Comparison of ENCODE assay signal across 20 cellular contexts in genomic region chr11:27373392-27373791, GRCh38.
"Had no signal": no experiment of that assay in that cellular context is flagged by ENCODE, and none has a peak within 500 bp of the region (broad histone marks: within the 10 kb centered on the region; RNA-seq: fewer than 3 reads in every experiment).

No MANE protein-coding gene starts in this region.

- H3K36me3 Mint-ChIP-seq: natural killer cell treated with Interleukin-12 subunit alpha and Interleukin-12 subunit beta and Interleukin-15 and Interleukin-18, amount 100 ng/mL, for 72 hours; stimulated activated effector memory CD8-positive, alpha-beta T cell treated with anti-CD3 and anti-CD28 coated beads, Interleukin-12 subunit alpha, Interleukin-12 subunit beta, amount 100 ng/mL, for 72 hours had no signal

- H3K27ac ChIP-seq: coronary artery, ovary, tibial artery had no signal

- H3K9me3 ChIP-seq: ovary, stomach, tibial artery had no signal

- H3K4me1 ChIP-seq: tibial artery had no signal

- H3K27ac Mint-ChIP-seq: memory B cell; natural killer cell treated with Interleukin-12 subunit alpha and Interleukin-12 subunit beta and Interleukin-15 and Interleukin-18, amount 100 ng/mL, for 72 hours; stimulated activated effector memory CD8-positive, alpha-beta T cell treated with anti-CD3 and anti-CD28 coated beads, Interleukin-12 subunit alpha, Interleukin-12 subunit beta, amount 100 ng/mL, for 72 hours had no signal

- ATAC-seq: left ventricle myocardium superior; natural killer cell treated with Interleukin-12 subunit alpha and Interleukin-12 subunit beta and Interleukin-15 and Interleukin-18, amount 100 ng/mL, for 72 hours; sciatic nerve; stimulated activated effector memory CD8-positive, alpha-beta T cell treated with anti-CD3 and anti-CD28 coated beads, Interleukin-12 subunit alpha, Interleukin-12 subunit beta, amount 100 ng/mL, for 72 hours had no signal

- DNase-seq: dermis blood vessel endothelial cell; effector memory CD4-positive, alpha-beta T cell; left ventricle myocardium superior; nucleus accumbens; ovary; stimulated activated CD4-positive, alpha-beta T cell treated with anti-CD3 and anti-CD28 coated beads, Interleukin-12 subunit alpha, Interleukin-12 subunit beta, amount 100 ng/mL, for 4 hours; stimulated activated CD4-positive, alpha-beta T cell treated with anti-CD3 and anti-CD28 coated beads, Interleukin-1b, Interleukin-23, amount 100 ng/mL, for 48 hours; stimulated activated CD4-positive, alpha-beta T cell treated with anti-CD3 and anti-CD28 coated beads, Interleukin-4, amount 100 ng/mL, for 1 hour; stimulated activated naive CD4-positive, alpha-beta T cell treated with Interleukin-2 at 50 U/mL for 16 hours; stomach; tibial artery had no signal

- H3K27me3 Mint-ChIP-seq: memory B cell, type B pancreatic cell had no signal

- H3K4me3 ChIP-seq: coronary artery, lung, ovary, smooth muscle cell, stomach, tibial artery had no signal

- H3K9me3 Mint-ChIP-seq: memory B cell; natural killer cell treated with Interleukin-12 subunit alpha and Interleukin-12 subunit beta and Interleukin-15 and Interleukin-18, amount 100 ng/mL, for 72 hours; neural crest cell; stimulated activated effector memory CD8-positive, alpha-beta T cell treated with anti-CD3 and anti-CD28 coated beads, Interleukin-12 subunit alpha, Interleukin-12 subunit beta, amount 100 ng/mL, for 72 hours; type B pancreatic cell had no signal

- H3K4me2 ChIP-seq: smooth muscle cell had no signal

- H3K36me3 ChIP-seq: ovary had no signal

- H3K27me3 ChIP-seq: ovary, stomach, tibial artery had no signal

- H3K4me1 Mint-ChIP-seq: memory B cell; neural crest cell; stimulated activated effector memory CD8-positive, alpha-beta T cell treated with anti-CD3 and anti-CD28 coated beads, Interleukin-12 subunit alpha, Interleukin-12 subunit beta, amount 100 ng/mL, for 72 hours had no signal

- H3K4me3 Mint-ChIP-seq: memory B cell; natural killer cell treated with Interleukin-12 subunit alpha and Interleukin-12 subunit beta and Interleukin-15 and Interleukin-18, amount 100 ng/mL, for 72 hours; neural crest cell; stimulated activated effector memory CD8-positive, alpha-beta T cell treated with anti-CD3 and anti-CD28 coated beads, Interleukin-12 subunit alpha, Interleukin-12 subunit beta, amount 100 ng/mL, for 72 hours; type B pancreatic cell had no signal
